14 cellular contexts compared by ENCODE assay signal in the genomic region with DNA sequence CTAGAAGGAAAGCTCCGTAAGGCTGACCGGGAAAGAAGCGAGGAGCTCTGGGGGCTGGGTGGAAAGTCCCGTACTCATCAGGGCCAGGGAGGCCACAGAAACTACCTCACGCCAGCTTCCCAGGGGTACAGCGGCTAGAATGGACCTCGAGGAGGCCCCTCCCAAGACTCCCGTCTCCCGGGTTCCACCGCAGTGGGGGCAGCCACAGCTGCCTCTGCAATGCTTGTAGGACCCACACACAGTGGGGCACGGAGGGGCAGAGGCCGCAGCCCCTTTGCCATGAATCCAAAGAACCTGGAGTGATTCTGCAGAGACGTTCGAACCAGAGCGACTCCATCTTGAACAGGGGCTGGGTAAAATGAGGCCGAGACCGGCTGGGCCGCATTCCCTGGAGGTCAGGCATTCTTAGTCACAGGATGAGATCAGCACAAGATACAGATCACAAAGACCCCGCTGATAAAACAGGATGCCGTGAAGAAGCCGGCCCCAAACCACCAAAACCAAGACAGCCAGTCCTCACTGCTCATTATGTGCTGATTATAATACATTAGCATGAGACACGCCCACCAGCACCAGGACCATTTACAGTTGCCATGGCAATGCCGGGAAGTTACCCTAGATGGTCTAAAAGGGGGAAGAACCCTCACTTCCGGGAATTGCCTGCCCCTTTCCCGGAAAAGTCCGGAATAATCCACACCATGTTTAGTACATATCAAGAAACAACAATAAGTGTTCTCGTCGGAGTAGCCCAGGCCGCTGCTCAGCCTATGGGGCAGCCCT. TPM values are rescaled to one million over a fixed set of nuclear protein-coding genes. Genes with fewer than 3 reads are reported as not detected.
DNase-seq lines count a peak whose midpoint lies in the region; ATAC-seq, FAIRE-seq and TF ChIP-seq lines count a peak whose summit lies in the region.
"Had no signal": no experiment of that assay in that cellular context is flagged by ENCODE, and none has a peak within 500 bp of the region (broad histone marks: within the 10 kb centered on the region; RNA-seq: fewer than 3 reads in every experiment).

No MANE protein-coding gene starts in this region.

- no peaks in the 10 kb centered on the region for H3K36me3 Mint-ChIP-seq in stimulated activated memory B cell treated with anti-CD40 and anti-IgM and Interleukin-4, amounts not matched to agents 10 μg/mL and 1 μg/mL and 100 μg/mL, for 72 hours
- H3K36me3 Mint-ChIP-seq: CD8-positive, alpha-beta memory T cell had no signal

- no peak overlapping the region for H3K4me3 Mint-ChIP-seq in stimulated activated memory B cell treated with anti-CD40 and anti-IgM and Interleukin-4, amounts not matched to agents 10 μg/mL and 1 μg/mL and 100 μg/mL, for 72 hours
- H3K4me3 Mint-ChIP-seq: CD8-positive, alpha-beta memory T cell had no signal

- no peak overlapping the region for H3K4me2 ChIP-seq in HepG2 (ENCODE audit: low read depth, low read length)

- ATAC-seq in HepG2 (no peak), body of pancreas (no peak), HG02588 (IDR thresholded peaks at IDR 0.05; ENCODE audit: unreplicated experiment) (no peak)
- no peak for ATAC-seq in stimulated activated memory B cell treated with anti-CD40 and anti-IgM and Interleukin-4, amounts not matched to agents 10 μg/mL and 1 μg/mL and 100 μg/mL, for 72 hours

- no peak overlapping the region for H2AFZ ChIP-seq in HepG2 (ENCODE audit: low read length)

- peaks cover 59% of the 10 kb centered on the region for H3K4me1 ChIP-seq in HepG2 (ENCODE audit: insufficient read depth, low read length)
- H3K4me1 ChIP-seq in body of pancreas = peaks cover 35% of the 10 kb centered on the region

- no peak for TF ChIP-seq CTCF in HepG2 (CRISPR knock-in tag; IDR thresholded peaks at IDR 0.05)
- TF ChIP-seq CTCF in body of pancreas (IDR thresholded peaks at IDR 0.05) = no peak

- TF ChIP-seq EP300 in Ishikawa (IDR thresholded peaks at IDR 0.05; ENCODE audit: borderline replicate concordance) (no peak), HepG2 (IDR thresholded peaks at IDR 0.05; ENCODE audit: low read depth in 2 of 2, low read length in 2 of 2) (no peak), HepG2 (CRISPR knock-in tag; IDR thresholded peaks at IDR 0.05; ENCODE audit: borderline replicate concordance) (no peak)

- H3K27ac Mint-ChIP-seq in stimulated activated memory B cell treated with anti-CD40 and anti-IgM and Interleukin-4, amounts not matched to agents 10 μg/mL and 1 μg/mL and 100 μg/mL, for 72 hours = no peak overlapping the region
- H3K27ac Mint-ChIP-seq: CD8-positive, alpha-beta memory T cell had no signal

- 94% methylated on average over 24 of the region's 29 CpGs for WGBS in HepG2 (ENCODE audit: low lambda C conversion rate)
- WGBS in body of pancreas, 2 donors = 74 to 77% methylated on average over 26 to 29 of the region's 29 CpGs

- intact Hi-C loops in HepG2 (cut with micrococcal nuclease; ENCODE audit: unreplicated experiment) = no loop called here
- intact Hi-C loops in body of pancreas (cut with DNase I) = no loop called here

- H3K9me3 ChIP-seq in HepG2 (ENCODE audit: low read length) = no peaks in the 10 kb centered on the region
- no peaks in the 10 kb centered on the region for H3K9me3 ChIP-seq in body of pancreas
- H3K9me3 ChIP-seq: testis had no signal

- H3K4me3 ChIP-seq in HepG2 (replicated peaks in 1 of 3; ENCODE audit: insufficient read depth in 1 of 3, low read depth in 2 of 3, low read length in 3 of 3) (no peak overlapping the region), body of pancreas (no peak overlapping the region)
- H3K4me3 ChIP-seq: testis had no signal

- H3K36me3 ChIP-seq in HepG2 (replicated peaks in 1 of 2; ENCODE audit: control insufficient read depth in 1 of 2, insufficient read depth in 2 of 2, low read length in 2 of 2) (no peaks in the 10 kb centered on the region), body of pancreas (replicated peaks in 1 of 2; ENCODE audit: insufficient read depth in 1 of 2, low read depth in 2 of 2) (no peaks in the 10 kb centered on the region)

- H3K27ac ChIP-seq in HepG2 (ENCODE audit: extremely low read length, insufficient read depth, low read length) (peak overlapping the region; percentile 13), body of pancreas (peak overlapping the region in 1 of 4 donors; percentile 71)

- H3K9me3 Mint-ChIP-seq in stimulated activated memory B cell treated with anti-CD40 and anti-IgM and Interleukin-4, amounts not matched to agents 10 μg/mL and 1 μg/mL and 100 μg/mL, for 72 hours = no peaks in the 10 kb centered on the region
- H3K9me3 Mint-ChIP-seq: CD8-positive, alpha-beta memory T cell had no signal

- TF ChIP-seq RAD21 in Ishikawa (IDR thresholded peaks at IDR 0.05; ENCODE audit: low read depth) (no peak), HepG2 (CRISPR knock-in tag; IDR thresholded peaks at IDR 0.05) (no peak)

- H4K20me1 ChIP-seq in HepG2 (ENCODE audit: insufficient read depth, low read length) = no peaks in the 10 kb centered on the region

- H3K27me3 Mint-ChIP-seq in stimulated activated memory B cell treated with anti-CD40 and anti-IgM and Interleukin-4, amounts not matched to agents 10 μg/mL and 1 μg/mL and 100 μg/mL, for 72 hours = peaks cover 63% of the 10 kb centered on the region

- POLR2A ChIA-PET in HepG2 (lab: Yijun Ruan, JAX) = interaction anchor here (0.8 to 3.5 kb wide), 6 partner anchors 9 to 48 kb away, joined by 3 to 126 read pairs (median 16); partner anchors contain the start of genes AURKAIP1, MRPL20 and VWA1

- CTCF ChIA-PET in HepG2 (lab: Yijun Ruan, JAX; ENCODE audit: low intra/inter-chr PET ratio, low total read pairs) = no interaction called here

- BruUV-seq in HepG2 (replicated peaks; lab: Mats Ljungman, UMichigan) = no TSS peak

- in situ Hi-C loops in HepG2 (cut with HindIII; ENCODE audit: extremely low pct_ligation_motif_present, low pct_unique_long_range_greater_than_20kb) = no loop called here

- no peak for TF ChIP-seq POLR2A in HepG2 (IDR thresholded peaks at IDR 0.05; ENCODE audit: insufficient read depth in 1 of 2, low read depth in 2 of 2, low read length in 2 of 2)
- TF ChIP-seq POLR2A in body of pancreas (IDR thresholded peaks at IDR 0.05) = no peak

- H3K9ac ChIP-seq in HepG2 (ENCODE audit: insufficient read depth, low read depth, low read length) = no peak overlapping the region

- H3K27me3 ChIP-seq in HepG2 (ENCODE audit: control insufficient read depth in 1 of 2, insufficient read depth in 2 of 2, low read length in 2 of 2) (no peaks in the 10 kb centered on the region; a peak in 1 of 5 replicates), body of pancreas (no peaks in the 10 kb centered on the region)
- H3K27me3 ChIP-seq: testis had no signal

- no peak for FAIRE-seq in HepG2 (lab: Jason Lieb, UNC)

- peaks cover 12% of the 10 kb centered on the region for H3K79me2 ChIP-seq in HepG2 (ENCODE audit: insufficient read depth, low read length)

- peak; percentile 79 for DNase-seq in Daoy (ENCODE audit: low read depth)
- peak; percentile 43 for DNase-seq in amniotic epithelial cell (ENCODE audit: low read depth)
- no peak for DNase-seq in HepG2 (ENCODE audit: low spot score)
- no peak for DNase-seq in body of pancreas
- no peak for DNase-seq in central memory CD4-positive, alpha-beta T cell
- DNase-seq: activated gamma-delta T cell treated with Interleukin-2 at 50 U/mL for 16 hours; CD8-positive, alpha-beta memory T cell; effector CD4-positive, alpha-beta T cell; occipital lobe; stimulated activated CD4-positive, alpha-beta T cell treated with anti-CD3 and anti-CD28 coated beads, Interleukin-1b, Interleukin-23, amount 100 ng/mL, for 48 hours; testis had no signal

- H3K4me1 Mint-ChIP-seq in stimulated activated memory B cell treated with anti-CD40 and anti-IgM and Interleukin-4, amounts not matched to agents 10 μg/mL and 1 μg/mL and 100 μg/mL, for 72 hours = peaks cover 29% of the 10 kb centered on the region

RNA-seq across cellular contexts. Expression of gene ANKRD65, which starts 1.6 kb away (rescaled TPM):
- not detected in 2 replicates for total RNA-seq in Daoy (2014; rRNA removed; shearing (Covaris generic))
- total RNA-seq in HepG2 (2016; rRNA removed; fragmentation: Illumina TruSeq; extraction: Trizol) = 28.3 and 30.1 TPM in 2 replicates
- 5.3 and 5.6 TPM in 2 replicates for total RNA-seq in HepG2 (2016; cell fraction: cytosol; rRNA removed; fragmentation: Illumina TruSeq; extraction: Trizol; ENCODE audit: low read depth)
- total RNA-seq in HepG2 (2016; cell fraction: insoluble cytoplasmic fraction; rRNA removed; fragmentation: Illumina TruSeq; extraction: Trizol) = 28.5 and 29.3 TPM in 2 replicates
- 16.0 and 16.3 TPM in 2 replicates for total RNA-seq in HepG2 (2016; cell fraction: membrane; rRNA removed; fragmentation: Illumina TruSeq; extraction: Trizol)
- total RNA-seq in HepG2 (2016; cell fraction: nucleus; rRNA removed; fragmentation: Illumina TruSeq; extraction: Trizol) = 18.0 and 19.5 TPM in 2 replicates
- 12.1 and 13.2 TPM in 2 replicates for polyA plus RNA-seq in HepG2 (2011; rRNA removed)
- polyA plus RNA-seq in HepG2 (2011; cell fraction: cytosol; rRNA removed) = 13.0 and 16.9 TPM in 2 replicates
- polyA plus RNA-seq in HepG2 (2011; cell fraction: nucleus; rRNA removed) = 27.8 and 28.7 TPM in 2 replicates
- polyA plus RNA-seq in HepG2 (2012) = 7.1 and 8.2 TPM in 2 replicates
- polyA plus RNA-seq in HepG2 (2016; cell fraction: cytosol; fragmentation: Illumina TruSeq; extraction: Trizol; ENCODE audit: low read depth) = 5.0 TPM in 2 replicates
- 30.0 and 31.6 TPM in 2 replicates for polyA plus RNA-seq in HepG2 (2016; cell fraction: insoluble cytoplasmic fraction; fragmentation: Illumina TruSeq; extraction: Trizol; ENCODE audit: low read depth)
- 11.4 and 12.1 TPM in 2 replicates for polyA plus RNA-seq in HepG2 (2016; cell fraction: membrane; fragmentation: Illumina TruSeq; extraction: Trizol; ENCODE audit: low read depth)
- 45.0 and 48.7 TPM in 2 replicates for polyA plus RNA-seq in HepG2 (2016; cell fraction: nucleus; fragmentation: Illumina TruSeq; extraction: Trizol; ENCODE audit: insufficient read depth, low read depth)
- polyA minus RNA-seq in HepG2 (2011; rRNA and poly(A)+ RNA removed; ENCODE audit: low replicate concordance) = 9.7 TPM in 1 of 2 replicates, not detected in the other
- 5.6 and 6.6 TPM in 2 replicates for polyA minus RNA-seq in HepG2 (2011; cell fraction: cytosol; rRNA and poly(A)+ RNA removed)
- 2.6 and 3.6 TPM in 2 replicates for polyA minus RNA-seq in HepG2 (2011; cell fraction: nucleus; rRNA and poly(A)+ RNA removed)
- total RNA-seq in body of pancreas = 10 to 100 TPM; 11.2 to 15.5 TPM
- total RNA-seq: CD8-positive, alpha-beta memory T cell had no signal
- polyA plus RNA-seq: CD8-positive, alpha-beta memory T cell had no signal

RNA-seq across cellular contexts. Expression of gene VWA1, which starts 12.8 kb away (rescaled TPM):
- 2.2 and 5.7 TPM in 2 replicates for total RNA-seq in Daoy (2014; rRNA removed; shearing (Covaris generic))
- total RNA-seq in HepG2 (2016; rRNA removed; fragmentation: Illumina TruSeq; extraction: Trizol) (25.1 and 57.5 TPM in 2 replicates), body of pancreas (10 to 100 TPM; 47.1 to 55.5 TPM)
- total RNA-seq in HepG2 (2016; cell fraction: cytosol; rRNA removed; fragmentation: Illumina TruSeq; extraction: Trizol; ENCODE audit: low read depth) = 4.5 and 4.7 TPM in 2 replicates
- total RNA-seq in HepG2 (2016; cell fraction: insoluble cytoplasmic fraction; rRNA removed; fragmentation: Illumina TruSeq; extraction: Trizol) = 23.6 and 57.6 TPM in 2 replicates
- 12.5 and 16.0 TPM in 2 replicates for total RNA-seq in HepG2 (2016; cell fraction: membrane; rRNA removed; fragmentation: Illumina TruSeq; extraction: Trizol)
- 51.4 and 68.6 TPM in 2 replicates for total RNA-seq in HepG2 (2016; cell fraction: nucleus; rRNA removed; fragmentation: Illumina TruSeq; extraction: Trizol)
- 40.9 and 61.3 TPM in 2 replicates for polyA plus RNA-seq in HepG2 (2011; rRNA removed)
- 31.3 and 57.3 TPM in 2 replicates for polyA plus RNA-seq in HepG2 (2011; cell fraction: cytosol; rRNA removed)
- 80.8 and 81.7 TPM in 2 replicates for polyA plus RNA-seq in HepG2 (2011; cell fraction: nucleus; rRNA removed)
- 28.6 and 31.7 TPM in 2 replicates for polyA plus RNA-seq in HepG2 (2012)
- 6.7 and 8.2 TPM in 2 replicates for polyA plus RNA-seq in HepG2 (2016; cell fraction: cytosol; fragmentation: Illumina TruSeq; extraction: Trizol; ENCODE audit: low read depth)
- polyA plus RNA-seq in HepG2 (2016; cell fraction: insoluble cytoplasmic fraction; fragmentation: Illumina TruSeq; extraction: Trizol; ENCODE audit: low read depth) = 32.1 and 34.9 TPM in 2 replicates
- polyA plus RNA-seq in HepG2 (2016; cell fraction: membrane; fragmentation: Illumina TruSeq; extraction: Trizol; ENCODE audit: low read depth) = 16.7 and 17.0 TPM in 2 replicates
- 140 and 151 TPM in 2 replicates for polyA plus RNA-seq in HepG2 (2016; cell fraction: nucleus; fragmentation: Illumina TruSeq; extraction: Trizol; ENCODE audit: insufficient read depth, low read depth)
- 0.05 and 92.8 TPM in 2 replicates for polyA minus RNA-seq in HepG2 (2011; rRNA and poly(A)+ RNA removed; ENCODE audit: low replicate concordance)
- polyA minus RNA-seq in HepG2 (2011; cell fraction: cytosol; rRNA and poly(A)+ RNA removed) = 48.6 and 49.4 TPM in 2 replicates
- polyA minus RNA-seq in HepG2 (2011; cell fraction: nucleus; rRNA and poly(A)+ RNA removed) = 12.6 and 15.8 TPM in 2 replicates
- polyA plus RNA-seq: CD8-positive, alpha-beta memory T cell had no signal

RNA-seq across cellular contexts. Expression of gene MRPL20, which starts 15.6 kb away (rescaled TPM):
- 303 and 385 TPM in 2 replicates for total RNA-seq in Daoy (2014; rRNA removed; shearing (Covaris generic))
- total RNA-seq in HepG2 (2016; rRNA removed; fragmentation: Illumina TruSeq; extraction: Trizol) (127 and 175 TPM in 2 replicates), body of pancreas (10 to 100 TPM; 72.8 to 85.9 TPM)
- 95.7 and 120 TPM in 2 replicates for total RNA-seq in HepG2 (2016; cell fraction: cytosol; rRNA removed; fragmentation: Illumina TruSeq; extraction: Trizol; ENCODE audit: low read depth)
- 134 and 183 TPM in 2 replicates for total RNA-seq in HepG2 (2016; cell fraction: insoluble cytoplasmic fraction; rRNA removed; fragmentation: Illumina TruSeq; extraction: Trizol)
- total RNA-seq in HepG2 (2016; cell fraction: membrane; rRNA removed; fragmentation: Illumina TruSeq; extraction: Trizol) = 123 and 133 TPM in 2 replicates
- total RNA-seq in HepG2 (2016; cell fraction: nucleus; rRNA removed; fragmentation: Illumina TruSeq; extraction: Trizol) = 46.7 and 58.9 TPM in 2 replicates
- polyA plus RNA-seq in HepG2 (2011; rRNA removed) = 59.0 and 59.2 TPM in 2 replicates
- 66.2 and 67.4 TPM in 2 replicates for polyA plus RNA-seq in HepG2 (2011; cell fraction: cytosol; rRNA removed)
- 66.3 and 68.1 TPM in 2 replicates for polyA plus RNA-seq in HepG2 (2011; cell fraction: nucleus; rRNA removed)
- polyA plus RNA-seq in HepG2 (2012) = 76.2 and 77.0 TPM in 2 replicates
- polyA plus RNA-seq in HepG2 (2016; cell fraction: cytosol; fragmentation: Illumina TruSeq; extraction: Trizol; ENCODE audit: low read depth) = 118 and 143 TPM in 2 replicates
- polyA plus RNA-seq in HepG2 (2016; cell fraction: insoluble cytoplasmic fraction; fragmentation: Illumina TruSeq; extraction: Trizol; ENCODE audit: low read depth) = 188 and 207 TPM in 2 replicates
- polyA plus RNA-seq in HepG2 (2016; cell fraction: membrane; fragmentation: Illumina TruSeq; extraction: Trizol; ENCODE audit: low read depth) = 122 and 127 TPM in 2 replicates
- 127 and 138 TPM in 2 replicates for polyA plus RNA-seq in HepG2 (2016; cell fraction: nucleus; fragmentation: Illumina TruSeq; extraction: Trizol; ENCODE audit: insufficient read depth, low read depth)
- 58.2 and 96.6 TPM in 2 replicates for polyA minus RNA-seq in HepG2 (2011; rRNA and poly(A)+ RNA removed; ENCODE audit: low replicate concordance)
- 26.2 and 30.6 TPM in 2 replicates for polyA minus RNA-seq in HepG2 (2011; cell fraction: cytosol; rRNA and poly(A)+ RNA removed)
- polyA minus RNA-seq in HepG2 (2011; cell fraction: nucleus; rRNA and poly(A)+ RNA removed) = 29.2 and 39.5 TPM in 2 replicates

RNA-seq across cellular contexts. Expression of gene CCNL2, which starts 23.5 kb away (rescaled TPM):
- 58.8 and 81.7 TPM in 2 replicates for total RNA-seq in Daoy (2014; rRNA removed; shearing (Covaris generic))
- total RNA-seq in HepG2 (2016; rRNA removed; fragmentation: Illumina TruSeq; extraction: Trizol) (19.6 and 105 TPM in 2 replicates), body of pancreas (100 to 1,000 TPM; 225 to 246 TPM)
- 23.1 and 23.2 TPM in 2 replicates for total RNA-seq in HepG2 (2016; cell fraction: cytosol; rRNA removed; fragmentation: Illumina TruSeq; extraction: Trizol; ENCODE audit: low read depth)
- total RNA-seq in HepG2 (2016; cell fraction: insoluble cytoplasmic fraction; rRNA removed; fragmentation: Illumina TruSeq; extraction: Trizol) = 18.4 and 112 TPM in 2 replicates
- total RNA-seq in HepG2 (2016; cell fraction: membrane; rRNA removed; fragmentation: Illumina TruSeq; extraction: Trizol) = 21.7 and 25.3 TPM in 2 replicates
- 252 and 278 TPM in 2 replicates for total RNA-seq in HepG2 (2016; cell fraction: nucleus; rRNA removed; fragmentation: Illumina TruSeq; extraction: Trizol)
- 340 and 452 TPM in 2 replicates for polyA plus RNA-seq in HepG2 (2011; rRNA removed)
- 47.9 and 55.8 TPM in 2 replicates for polyA plus RNA-seq in HepG2 (2011; cell fraction: cytosol; rRNA removed)
- 3,874 and 4,178 TPM in 2 replicates for polyA plus RNA-seq in HepG2 (2011; cell fraction: nucleus; rRNA removed)
- polyA plus RNA-seq in HepG2 (2012) = 208 and 270 TPM in 2 replicates
- polyA plus RNA-seq in HepG2 (2016; cell fraction: cytosol; fragmentation: Illumina TruSeq; extraction: Trizol; ENCODE audit: low read depth) = 4.2 TPM in 2 replicates
- polyA plus RNA-seq in HepG2 (2016; cell fraction: insoluble cytoplasmic fraction; fragmentation: Illumina TruSeq; extraction: Trizol; ENCODE audit: low read depth) = 20.7 and 27.8 TPM in 2 replicates
- 9.4 TPM in 2 replicates for polyA plus RNA-seq in HepG2 (2016; cell fraction: membrane; fragmentation: Illumina TruSeq; extraction: Trizol; ENCODE audit: low read depth)
- polyA plus RNA-seq in HepG2 (2016; cell fraction: nucleus; fragmentation: Illumina TruSeq; extraction: Trizol; ENCODE audit: insufficient read depth, low read depth) = 821 and 868 TPM in 2 replicates
- 74.3 and 99.2 TPM in 2 replicates for polyA minus RNA-seq in HepG2 (2011; rRNA and poly(A)+ RNA removed; ENCODE audit: low replicate concordance)
- 17.2 and 18.4 TPM in 2 replicates for polyA minus RNA-seq in HepG2 (2011; cell fraction: cytosol; rRNA and poly(A)+ RNA removed)
- polyA minus RNA-seq in HepG2 (2011; cell fraction: nucleus; rRNA and poly(A)+ RNA removed) = 560 and 630 TPM in 2 replicates

RNA-seq across cellular contexts. Expression of gene ATAD3C, which starts 26.8 kb away (rescaled TPM):
- total RNA-seq in Daoy (2014; rRNA removed; shearing (Covaris generic)) = 0.06 and 0.29 TPM in 2 replicates
- total RNA-seq in HepG2 (2016; rRNA removed; fragmentation: Illumina TruSeq; extraction: Trizol) (3.2 and 4.7 TPM in 2 replicates), body of pancreas (1 to 10 TPM; 1.6 to 2.3 TPM)
- 2.4 and 4.7 TPM in 2 replicates for total RNA-seq in HepG2 (2016; cell fraction: cytosol; rRNA removed; fragmentation: Illumina TruSeq; extraction: Trizol; ENCODE audit: low read depth)
- total RNA-seq in HepG2 (2016; cell fraction: insoluble cytoplasmic fraction; rRNA removed; fragmentation: Illumina TruSeq; extraction: Trizol) = 2.7 and 3.3 TPM in 2 replicates
- 5.4 and 8.1 TPM in 2 replicates for total RNA-seq in HepG2 (2016; cell fraction: membrane; rRNA removed; fragmentation: Illumina TruSeq; extraction: Trizol)
- total RNA-seq in HepG2 (2016; cell fraction: nucleus; rRNA removed; fragmentation: Illumina TruSeq; extraction: Trizol) = 1.2 and 2.1 TPM in 2 replicates
- 2.4 and 3.5 TPM in 2 replicates for polyA plus RNA-seq in HepG2 (2011; rRNA removed)
- 3.5 and 3.6 TPM in 2 replicates for polyA plus RNA-seq in HepG2 (2011; cell fraction: cytosol; rRNA removed)
- polyA plus RNA-seq in HepG2 (2011; cell fraction: nucleus; rRNA removed) = 1.7 and 1.9 TPM in 2 replicates
- 3.2 and 4.4 TPM in 2 replicates for polyA plus RNA-seq in HepG2 (2012)
- polyA plus RNA-seq in HepG2 (2016; cell fraction: cytosol; fragmentation: Illumina TruSeq; extraction: Trizol; ENCODE audit: low read depth) = 5.2 and 8.6 TPM in 2 replicates
- polyA plus RNA-seq in HepG2 (2016; cell fraction: insoluble cytoplasmic fraction; fragmentation: Illumina TruSeq; extraction: Trizol; ENCODE audit: low read depth) = 4.6 and 4.8 TPM in 2 replicates
- polyA plus RNA-seq in HepG2 (2016; cell fraction: membrane; fragmentation: Illumina TruSeq; extraction: Trizol; ENCODE audit: low read depth) = 8.3 TPM in 2 replicates
- polyA plus RNA-seq in HepG2 (2016; cell fraction: nucleus; fragmentation: Illumina TruSeq; extraction: Trizol; ENCODE audit: insufficient read depth, low read depth) = 1.5 and 1.9 TPM in 2 replicates
- 0.96 TPM in 1 of 2 replicates, not detected in the other for polyA minus RNA-seq in HepG2 (2011; rRNA and poly(A)+ RNA removed; ENCODE audit: low replicate concordance)
- 0.97 and 2.1 TPM in 2 replicates for polyA minus RNA-seq in HepG2 (2011; cell fraction: cytosol; rRNA and poly(A)+ RNA removed)
- polyA minus RNA-seq in HepG2 (2011; cell fraction: nucleus; rRNA and poly(A)+ RNA removed) = 0.39 and 0.75 TPM in 2 replicates

Comparison
In these comparisons a context has a peak if more than half of its experiments do, and no peak if none do; other contexts are left out.
1. DNase-seq: peak in Daoy (single experiment) and amniotic epithelial cell (single experiment); none in HepG2 (single experiment), body of pancreas (0 of 4) and central memory CD4-positive, alpha-beta T cell (single experiment).